In the genomic region with DNA sequence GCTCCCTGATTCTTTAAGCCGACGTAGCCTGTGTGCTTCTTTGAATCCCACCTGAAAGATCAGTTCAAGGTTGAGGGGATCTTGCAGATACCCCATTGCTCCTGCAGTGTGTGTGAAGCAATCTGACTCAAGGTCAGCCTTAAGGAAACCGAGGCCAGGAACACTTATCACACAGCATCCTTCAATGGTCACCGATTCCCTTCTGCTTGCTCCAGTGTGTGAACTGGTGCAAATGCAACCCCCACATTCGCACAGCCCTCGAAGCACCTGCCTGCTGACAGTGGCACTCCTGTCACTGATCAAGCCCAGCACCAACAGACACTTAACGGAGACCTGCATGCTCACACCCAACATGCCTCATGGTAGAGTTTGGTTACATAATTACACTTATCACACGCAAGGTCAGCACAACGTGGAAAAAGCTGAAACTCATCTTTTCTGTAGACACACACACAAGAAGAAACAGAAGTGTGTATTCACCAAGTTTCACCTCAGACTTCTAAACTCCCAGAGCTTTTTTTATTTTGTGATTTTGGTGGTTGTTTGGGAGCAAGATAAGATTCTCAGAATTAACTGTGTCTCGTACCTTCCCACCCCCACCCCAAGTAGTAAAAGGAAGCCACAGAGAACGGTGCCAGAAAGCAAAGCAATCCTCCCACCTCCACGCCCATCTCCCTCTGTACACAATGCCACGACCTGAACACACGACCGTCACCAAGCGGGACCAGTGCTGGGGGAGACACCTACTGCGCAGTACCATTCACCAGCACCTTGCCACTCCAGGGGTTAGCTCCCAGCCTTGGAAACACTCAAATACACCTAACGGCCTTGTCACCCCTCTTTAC, we compare ENCODE assay signal across 1 cellular context.
A peak's percentile ranks its signal among the peaks of the same experiment; 100 is the strongest.
TF ChIP-seq lines count a peak whose summit lies in the region.

No MANE protein-coding gene starts in this region.

TF ChIP-seq in HepG2, 621 proteins besides CTCF, POLR2A, EP300 and RAD21 (continued from another document):
- TF ChIP-seq, protein P1, sequence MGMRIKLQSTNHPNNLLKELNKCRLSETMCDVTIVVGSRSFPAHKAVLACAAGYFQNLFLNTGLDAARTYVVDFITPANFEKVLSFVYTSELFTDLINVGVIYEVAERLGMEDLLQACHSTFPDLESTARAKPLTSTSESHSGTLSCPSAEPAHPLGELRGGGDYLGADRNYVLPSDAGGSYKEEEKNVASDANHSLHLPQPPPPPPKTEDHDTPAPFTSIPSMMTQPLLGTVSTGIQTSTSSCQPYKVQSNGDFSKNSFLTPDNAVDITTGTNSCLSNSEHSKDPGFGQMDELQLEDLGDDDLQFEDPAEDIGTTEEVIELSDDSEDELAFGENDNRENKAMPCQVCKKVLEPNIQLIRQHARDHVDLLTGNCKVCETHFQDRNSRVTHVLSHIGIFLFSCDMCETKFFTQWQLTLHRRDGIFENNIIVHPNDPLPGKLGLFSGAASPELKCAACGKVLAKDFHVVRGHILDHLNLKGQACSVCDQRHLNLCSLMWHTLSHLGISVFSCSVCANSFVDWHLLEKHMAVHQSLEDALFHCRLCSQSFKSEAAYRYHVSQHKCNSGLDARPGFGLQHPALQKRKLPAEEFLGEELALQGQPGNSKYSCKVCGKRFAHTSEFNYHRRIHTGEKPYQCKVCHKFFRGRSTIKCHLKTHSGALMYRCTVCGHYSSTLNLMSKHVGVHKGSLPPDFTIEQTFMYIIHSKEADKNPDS (CRISPR knock-in tag; IDR thresholded peaks at IDR 0.05): 0 out of 2 replicates have a peak, but pooled peaks have one; percentile 37
- TF ChIP-seq, protein P2, sequence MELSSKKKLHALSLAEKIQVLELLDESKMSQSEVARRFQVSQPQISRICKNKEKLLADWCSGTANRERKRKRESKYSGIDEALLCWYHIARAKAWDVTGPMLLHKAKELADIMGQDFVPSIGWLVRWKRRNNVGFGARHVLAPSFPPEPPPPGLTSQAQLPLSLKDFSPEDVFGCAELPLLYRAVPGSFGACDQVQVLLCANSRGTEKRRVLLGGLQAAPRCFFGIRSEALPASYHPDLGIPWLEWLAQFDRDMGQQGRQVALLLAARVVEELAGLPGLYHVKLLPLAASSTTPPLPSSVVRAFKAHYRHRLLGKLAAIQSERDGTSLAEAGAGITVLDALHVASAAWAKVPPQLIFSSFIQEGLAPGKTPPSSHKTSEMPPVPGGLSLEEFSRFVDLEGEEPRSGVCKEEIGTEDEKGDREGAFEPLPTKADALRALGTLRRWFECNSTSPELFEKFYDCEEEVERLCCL (CRISPR knock-in tag; IDR thresholded peaks at IDR 0.05; ENCODE audit: borderline replicate concordance): no peak
- no peak for TF ChIP-seq ZEB1 (IDR thresholded peaks at IDR 0.05; ENCODE audit: insufficient replicate concordance, low read depth)
TF ChIP-seq in HepG2: peak in this region for 8.
